Comparison of ENCODE assay signal across 14 cellular contexts in the genomic region with DNA sequence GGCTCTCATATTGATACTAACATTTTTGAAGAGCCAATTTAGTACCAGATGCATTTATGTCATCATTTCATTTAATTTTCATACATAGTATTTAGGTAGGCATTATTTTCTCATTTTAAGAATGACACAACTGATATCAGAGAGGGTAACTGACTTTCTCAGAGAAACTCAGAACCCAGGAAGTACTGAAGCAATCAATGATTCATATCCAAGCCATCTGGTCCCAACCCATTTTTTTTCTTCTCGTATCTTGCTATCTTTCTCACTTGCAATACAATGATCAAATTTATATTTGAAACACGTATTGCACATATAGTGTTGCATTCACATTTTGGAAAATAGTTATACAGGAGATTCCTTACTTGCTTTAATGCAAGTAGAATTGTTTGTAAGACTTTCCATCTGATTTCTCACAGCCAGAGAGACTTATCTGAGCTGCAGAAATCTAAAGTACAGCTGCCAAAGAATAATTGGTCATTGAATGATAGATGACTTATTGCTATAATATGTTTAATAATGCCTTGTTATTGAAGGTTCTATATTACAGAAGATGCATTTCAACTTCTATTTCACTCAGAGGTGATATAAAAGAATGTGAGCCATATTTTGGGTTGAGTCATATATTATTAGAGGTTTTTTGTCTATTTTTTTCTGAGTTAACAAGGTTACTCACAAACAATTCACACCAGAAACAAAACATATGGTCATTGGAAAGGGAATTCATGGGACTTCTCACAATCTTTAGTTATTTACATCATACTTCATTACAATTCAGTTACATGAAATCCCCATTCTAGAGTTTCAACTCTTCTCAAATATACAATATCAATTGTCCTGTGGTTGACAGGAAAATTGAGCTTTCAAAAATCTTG.
DNase-seq lines count a peak whose midpoint lies in the region; ATAC-seq, FAIRE-seq and TF ChIP-seq lines count a peak whose summit lies in the region.
"Had no signal": no experiment of that assay in that cellular context is flagged by ENCODE, and none has a peak within 500 bp of the region (broad histone marks: within the 10 kb centered on the region; RNA-seq: fewer than 3 reads in every experiment).

No MANE protein-coding gene starts in this region.

- ATAC-seq in K562 = no peak
- no peak for ATAC-seq in GM21447 (IDR thresholded peaks at IDR 0.05; ENCODE audit: unreplicated experiment)

- H3K36me3 ChIP-seq in K562 (ENCODE audit: control insufficient read depth, insufficient read depth, low read length) (no peaks in the 10 kb centered on the region), tibial nerve (no peaks in the 10 kb centered on the region)
- H3K36me3 ChIP-seq: BE2C had no signal

- H3K9ac ChIP-seq in K562 (ENCODE audit: insufficient read depth in 1 of 2, low read depth in 2 of 2, low read length in 2 of 2) = no peak overlapping the region

- no peak overlapping the region for H3K4me2 ChIP-seq in K562 (ENCODE audit: insufficient read depth, low read length)

- H3K4me3 Mint-ChIP-seq in activated CD4-positive, alpha-beta memory T cell treated with anti-CD3 and anti-CD28 coated beads for 36 hours = no peak overlapping the region

- WGBS in K562 (ENCODE audit: insufficient coverage, low coverage, missing lambda C conversion rate) = 43% methylated on average over 2 of the region's 2 CpGs
- WGBS in tibial nerve, 2 donors = 82 to 83% methylated on average over 2 of the region's 2 CpGs

- no peak for TF ChIP-seq CTCF in K562 (IDR thresholded peaks at IDR 0.05 in 2 of 3, conservative IDR thresholded peaks at IDR 0.05 in 1 of 3; ENCODE audit: insufficient read depth in 2 of 3, low read depth in 1 of 3, low read length in 3 of 3)
- no peak for TF ChIP-seq CTCF in tibial nerve (IDR thresholded peaks at IDR 0.05)

- H3K27me3 ChIP-seq in K562 (ENCODE audit: control insufficient read depth in 2 of 2, insufficient read depth in 2 of 2, low read length in 2 of 2) = no peaks in the 10 kb centered on the region
- no peaks in the 10 kb centered on the region for H3K27me3 ChIP-seq in tibial nerve
- H3K27me3 ChIP-seq: BE2C had no signal

- in situ Hi-C loops in K562 (cut with MboI) = no loop called here

- H3K4me1 ChIP-seq in K562 (replicated peaks in 1 of 2; ENCODE audit: control insufficient read depth in 2 of 2, insufficient read depth in 2 of 2, low read length in 2 of 2) (peaks cover 0 to 11% of the 10 kb centered on the region in 2 experiments; a peak in 4 of 5 replicates), tibial nerve (peaks cover 0 to 14% (median 2%) of the 10 kb centered on the region in 4 donors)
- H3K4me1 ChIP-seq: BE2C had no signal

- no peak overlapping the region for H3K27ac Mint-ChIP-seq in activated CD4-positive, alpha-beta memory T cell treated with anti-CD3 and anti-CD28 coated beads for 36 hours

- no peaks in the 10 kb centered on the region for H4K20me1 ChIP-seq in K562 (replicated peaks; ENCODE audit: control insufficient read depth, insufficient read depth, low read length)

- peak; percentile 8 for DNase-seq in NCI-H2171 (lab: John Stamatoyannopoulos, UW)
- DNase-seq in K562 (ENCODE audit: extremely low read depth in 1 of 4, low spot score in 3 of 4) = no peak
- peak; percentile 15 for DNase-seq in kidney glomerular epithelial cell (lab: John Stamatoyannopoulos, UW)
- no peak for DNase-seq in activated CD4-positive, alpha-beta memory T cell treated with anti-CD3 and anti-CD28 coated beads for 36 hours
- no peak for DNase-seq in tibial nerve (ENCODE audit: low spot score in 2 of 2)
- DNase-seq in NCI-H2227 treated with DMSO at 0.1 percent for 48 hours (lab: John Stamatoyannopoulos, UW) = no peak
- DNase-seq: BE2C; DMS53; effector CD4-positive, alpha-beta T cell; glutamatergic neuron; posterior cingulate gyrus had no signal

- CTCF ChIA-PET in K562 (lab: Yijun Ruan, JAX; ENCODE audit: low intra/inter-chr PET ratio) = no interaction called here
- CTCF ChIA-PET in activated CD4-positive, alpha-beta memory T cell treated with anti-CD3 and anti-CD28 coated beads for 36 hours (lab: Charles Lee) = no interaction called here

- no peak overlapping the region for H3K4me3 ChIP-seq in K562
- H3K4me3 ChIP-seq in tibial nerve = no peak overlapping the region
- H3K4me3 ChIP-seq: SK-N-MC had no signal

- H3K36me3 Mint-ChIP-seq in activated CD4-positive, alpha-beta memory T cell treated with anti-CD3 and anti-CD28 coated beads for 36 hours = no peaks in the 10 kb centered on the region

- TF ChIP-seq EP300 in K562 (IDR thresholded peaks at IDR 0.05; ENCODE audit: low read length) (no peak), tibial nerve (IDR thresholded peaks at IDR 0.05) (no peak)

- TF ChIP-seq POLR2A in K562 (conservative IDR thresholded peaks at IDR 0.05) = no peak
- TF ChIP-seq POLR2A in tibial nerve (IDR thresholded peaks at IDR 0.05) = no peak

- H3K27ac ChIP-seq in K562 (ENCODE audit: extremely low read depth, low read depth, low read length) = no peak overlapping the region
- H3K27ac ChIP-seq in tibial nerve = no peak overlapping the region
- H3K27ac ChIP-seq: SK-N-MC had no signal

- BruUV-seq in K562 (replicated peaks; lab: Mats Ljungman, UMichigan) = no TSS peak

- no peaks in the 10 kb centered on the region for H3K4me1 Mint-ChIP-seq in activated CD4-positive, alpha-beta memory T cell treated with anti-CD3 and anti-CD28 coated beads for 36 hours (ENCODE audit: low read depth)

- intact Hi-C loops in K562 (cut with micrococcal nuclease) = no loop called here
- intact Hi-C loops in activated CD4-positive, alpha-beta memory T cell treated with anti-CD3 and anti-CD28 coated beads for 36 hours (cut with micrococcal nuclease) = no loop called here

- no peaks in the 10 kb centered on the region for H3K9me3 ChIP-seq in K562 (replicated peaks; ENCODE audit: control insufficient read depth, insufficient read depth, low read depth, low read length)
- no peaks in the 10 kb centered on the region for H3K9me3 ChIP-seq in tibial nerve
- H3K9me3 ChIP-seq: BE2C had no signal

- no peaks in the 10 kb centered on the region for H3K79me2 ChIP-seq in K562 (ENCODE audit: control insufficient read depth, insufficient read depth, low read length)

- peak; percentile 68 for FAIRE-seq in G401.6 (lab: Jason Lieb, UNC)
- no peak for FAIRE-seq in K562 (lab: Jason Lieb, UNC)

- no peak for TF ChIP-seq RAD21 in K562 (CRISPR knock-in tag; conservative IDR thresholded peaks at IDR 0.05 in 1 of 2, IDR thresholded peaks at IDR 0.05 in 1 of 2)

- peaks cover 3% of the 10 kb centered on the region for H3K27me3 Mint-ChIP-seq in activated CD4-positive, alpha-beta memory T cell treated with anti-CD3 and anti-CD28 coated beads for 36 hours

- H3K9me3 Mint-ChIP-seq in activated CD4-positive, alpha-beta memory T cell treated with anti-CD3 and anti-CD28 coated beads for 36 hours = no peaks in the 10 kb centered on the region

- POLR2A ChIA-PET in K562 (lab: Yijun Ruan, JAX) = interaction anchor here (0.6 kb wide), 1 partner anchor 20 kb away, joined by 3 read pairs; no protein-coding TSS in a partner anchor
- POLR2A ChIA-PET in activated CD4-positive, alpha-beta memory T cell treated with anti-CD3 and anti-CD28 coated beads for 36 hours (lab: Charles Lee) = no interaction called here

- H3K9me1 ChIP-seq in K562 (ENCODE audit: control insufficient read depth, insufficient read depth, low read length) = no peaks in the 10 kb centered on the region

- peak overlapping the region; percentile 2; the same call in 1 of the 2 replicates for H2AFZ ChIP-seq in K562 (ENCODE audit: low read depth, low read length)

TF ChIP-seq in K562, 482 proteins besides CTCF, POLR2A, EP300 and RAD21:
- TF ChIP-seq MCM5 (IDR thresholded peaks at IDR 0.05; ENCODE audit: low read depth) (no peak), ZNF324 (CRISPR knock-in tag; IDR thresholded peaks at IDR 0.05) (no peak), POLR2B (IDR thresholded peaks at IDR 0.05; ENCODE audit: low read depth, partially characterized antibody) (no peak), CBFA2T3 (IDR thresholded peaks at IDR 0.05) (no peak), HDAC3 (IDR thresholded peaks at IDR 0.05; ENCODE audit: borderline replicate concordance, partially characterized antibody) (no peak), ZNF146 (CRISPR knock-in tag; IDR thresholded peaks at IDR 0.05; ENCODE audit: unreplicated experiment) (no peak), ZNF408 (CRISPR knock-in tag; IDR thresholded peaks at IDR 0.05; ENCODE audit: low read depth) (no peak), SAFB2 (IDR thresholded peaks at IDR 0.05; ENCODE audit: borderline replicate concordance, low read depth, low read length, severe bottlenecking) (no peak), SETDB1 (IDR thresholded peaks at IDR 0.05; ENCODE audit: low read length) (no peak), PCBP1 (IDR thresholded peaks at IDR 0.05; ENCODE audit: low read depth, low read length, poor library complexity, severe bottlenecking) (no peak)
- TF ChIP-seq, protein P1, sequence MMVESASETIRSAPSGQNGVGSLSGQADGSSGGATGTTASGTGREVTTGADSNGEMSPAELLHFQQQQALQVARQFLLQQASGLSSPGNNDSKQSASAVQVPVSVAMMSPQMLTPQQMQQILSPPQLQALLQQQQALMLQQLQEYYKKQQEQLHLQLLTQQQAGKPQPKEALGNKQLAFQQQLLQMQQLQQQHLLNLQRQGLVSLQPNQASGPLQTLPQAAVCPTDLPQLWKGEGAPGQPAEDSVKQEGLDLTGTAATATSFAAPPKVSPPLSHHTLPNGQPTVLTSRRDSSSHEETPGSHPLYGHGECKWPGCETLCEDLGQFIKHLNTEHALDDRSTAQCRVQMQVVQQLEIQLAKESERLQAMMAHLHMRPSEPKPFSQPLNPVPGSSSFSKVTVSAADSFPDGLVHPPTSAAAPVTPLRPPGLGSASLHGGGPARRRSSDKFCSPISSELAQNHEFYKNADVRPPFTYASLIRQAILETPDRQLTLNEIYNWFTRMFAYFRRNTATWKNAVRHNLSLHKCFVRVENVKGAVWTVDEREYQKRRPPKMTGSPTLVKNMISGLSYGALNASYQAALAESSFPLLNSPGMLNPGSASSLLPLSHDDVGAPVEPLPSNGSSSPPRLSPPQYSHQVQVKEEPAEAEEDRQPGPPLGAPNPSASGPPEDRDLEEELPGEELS (CRISPR knock-in tag; IDR thresholded peaks at IDR 0.05; ENCODE audit: borderline replicate concordance) = no peak

Comparison
In these comparisons a context has a peak if more than half of its experiments do, and no peak if none do; other contexts are left out.
1. DNase-seq: peak in NCI-H2171 (single experiment) and kidney glomerular epithelial cell (single experiment); none in K562 (0 of 4), activated CD4-positive, alpha-beta memory T cell treated with anti-CD3 and anti-CD28 coated beads for 36 hours (single experiment), tibial nerve (0 of 2) and NCI-H2227 treated with DMSO at 0.1 percent for 48 hours (single experiment).